ENCODE assay signal across 20 cellular contexts in the genomic region with DNA sequence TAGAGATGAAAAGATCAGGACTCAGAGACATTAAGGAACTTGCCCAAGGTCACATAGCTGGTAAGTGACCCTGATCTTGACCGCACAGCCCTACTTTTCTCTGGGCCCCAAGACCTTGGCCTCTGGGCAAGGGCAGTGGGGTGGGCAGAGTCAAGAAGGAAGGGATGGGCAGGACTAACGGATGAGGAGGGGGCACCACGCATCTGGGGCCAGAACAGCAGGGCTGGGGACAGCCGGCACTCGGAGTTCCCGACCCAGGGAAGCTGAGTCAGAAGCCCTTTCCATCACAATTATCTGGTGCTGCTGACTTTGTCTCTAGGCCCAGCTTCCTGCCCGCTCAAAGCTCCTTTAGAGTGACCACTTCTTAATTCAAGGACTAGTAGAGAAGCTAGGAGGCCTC. TPM values are rescaled to one million over a fixed set of nuclear protein-coding genes. Genes with fewer than 3 reads are reported as not detected.
DNase-seq lines count a peak whose midpoint lies in the region; ATAC-seq, FAIRE-seq and TF ChIP-seq lines count a peak whose summit lies in the region.
"Had no signal": no experiment of that assay in that cellular context is flagged by ENCODE, and none has a peak within 500 bp of the region (broad histone marks: within the 10 kb centered on the region; RNA-seq: fewer than 3 reads in every experiment).

No MANE protein-coding gene starts in this region.

- DNase-seq in caudate nucleus (lab: John Stamatoyannopoulos, UW), result no peak
- peak; percentile 41 for DNase-seq in kidney
- DNase-seq in sigmoid colon, result peak; percentile 13
- no peak for DNase-seq in tibial nerve (ENCODE audit: low spot score in 2 of 2)
- DNase-seq in GM13977 (ENCODE audit: low spot score), result no peak
- DNase-seq in islet precursor cell, result no peak
- DNase-seq: ACHN; BE2C; CD4-positive, alpha-beta T cell; GOT3; H7; HFFc6 had no signal

- H3K9me3 ChIP-seq in kidney (ENCODE audit: control insufficient read depth in 1 of 2, low read length in 2 of 2) (no peaks in the 10 kb centered on the region), sigmoid colon (no peaks in the 10 kb centered on the region), tibial nerve (no peaks in the 10 kb centered on the region)
- H3K9me3 ChIP-seq: BE2C, Caco-2 had no signal

- 86% methylated on average over 7 of the region's 7 CpGs for WGBS in sigmoid colon, 2 donors
- 50 to 70% methylated on average over 6 to 7 of the region's 7 CpGs for WGBS in tibial nerve, 2 donors

- TF ChIP-seq EP300 in sigmoid colon (IDR thresholded peaks at IDR 0.05), result no peak
- no peak for TF ChIP-seq EP300 in tibial nerve (IDR thresholded peaks at IDR 0.05)

- intact Hi-C loops in kidney (cut with DNase I) (no loop called here), sigmoid colon (cut with DNase I) (no loop called here)

- TF ChIP-seq POLR2A in sigmoid colon (IDR thresholded peaks at IDR 0.05), result no peak
- TF ChIP-seq POLR2A in tibial nerve (IDR thresholded peaks at IDR 0.05), result no peak

- ATAC-seq in HG02970 (IDR thresholded peaks at IDR 0.05; ENCODE audit: low FRiP score, unreplicated experiment), result no peak
- ATAC-seq: HCT116 had no signal

- H3K4me1 ChIP-seq in kidney (ENCODE audit: control insufficient read depth in 1 of 2, insufficient read depth in 1 of 2, low read depth in 1 of 2, low read length in 2 of 2) (no peaks in the 10 kb centered on the region), sigmoid colon (no peaks in the 10 kb centered on the region), tibial nerve (peaks cover 0 to 21% (median 0%) of the 10 kb centered on the region in 4 donors)
- H3K4me1 ChIP-seq: BE2C had no signal

- H3K27ac ChIP-seq in caudate nucleus (ENCODE audit: low read depth, low read length), result peak overlapping the region; percentile 88
- H3K27ac ChIP-seq in kidney (ENCODE audit: low read depth in 2 of 2, low read length in 2 of 2), result no peak overlapping the region
- H3K27ac ChIP-seq in sigmoid colon, result no peak overlapping the region
- H3K27ac ChIP-seq in tibial nerve, result peak overlapping the region; percentile 25 to 75 (median 53)

- H3K36me3 ChIP-seq in kidney (ENCODE audit: control insufficient read depth in 1 of 2, insufficient read depth in 2 of 2, low read length in 2 of 2) (no peaks in the 10 kb centered on the region), sigmoid colon (no peaks in the 10 kb centered on the region), tibial nerve (no peaks in the 10 kb centered on the region)
- H3K36me3 ChIP-seq: BE2C had no signal

- H3K27me3 ChIP-seq in sigmoid colon (peaks cover 4 to 27% (median 25%) of the 10 kb centered on the region in 3 donors), tibial nerve (peaks cover 0 to 23% of the 10 kb centered on the region in 2 donors)
- H3K27me3 ChIP-seq: BE2C had no signal

- no peak for FAIRE-seq in kidney (lab: Jason Lieb, UNC)
- FAIRE-seq: A204.1, D721Med, G401.6, GM12892 had no signal

- H3K9ac ChIP-seq in kidney (ENCODE audit: low read length in 2 of 2), result no peak overlapping the region

- TF ChIP-seq CTCF in kidney (IDR thresholded peaks at IDR 0.05; ENCODE audit: borderline replicate concordance, extremely low read depth, insufficient read depth) (no peak), sigmoid colon (IDR thresholded peaks at IDR 0.05) (no peak), tibial nerve (IDR thresholded peaks at IDR 0.05) (no peak), GM13977 (IDR thresholded peaks at IDR 0.05; ENCODE audit: extremely low read depth, insufficient read depth, missing control alignments) (no peak)

- H3K4me3 ChIP-seq in kidney (ENCODE audit: low read length in 2 of 2), result no peak overlapping the region
- no peak overlapping the region for H3K4me3 ChIP-seq in sigmoid colon
- no peak overlapping the region for H3K4me3 ChIP-seq in tibial nerve

- in situ Hi-C loops in GM13977 (cut with MboI; ENCODE audit: low pct_unique_long_range_greater_than_20kb, low sequenced_read_pairs, unreplicated experiment), result no loop called here

RNA-seq across cellular contexts. Expression of gene CFAP65, which starts 14.4 kb away (rescaled TPM):
- total RNA-seq in kidney (2.0 TPM), sigmoid colon (not detected), tibial nerve (not detected)
- polyA plus RNA-seq in kidney (ENCODE audit: insufficient read depth, low read depth, low replicate concordance) (0.73 TPM), sigmoid colon (under 1 TPM; under 0.01 to 0.10 (median under 0.01) TPM)
- total RNA-seq: CD4-positive, alpha-beta T cell; H7; HFFc6; HT-29 had no signal

RNA-seq across cellular contexts. Expression of gene CRYBA2, which starts 33.7 kb away (rescaled TPM):
- total RNA-seq in kidney, result not detected
- not detected for polyA plus RNA-seq in kidney (ENCODE audit: insufficient read depth, low read depth, low replicate concordance)
- total RNA-seq in sigmoid colon, result not detected
- polyA plus RNA-seq in sigmoid colon, result 10 to 100 TPM in 1 of 3 donors, 1 to 10 TPM in 2; 1.4 to 10.8 (median 5.5) TPM
- total RNA-seq in tibial nerve, result not detected
- total RNA-seq: CD4-positive, alpha-beta T cell; H7; HFFc6; HT-29 had no signal

RNA-seq across cellular contexts. Expression of gene IHH, which starts 33.8 kb away (rescaled TPM):
- total RNA-seq in kidney (0.88 TPM), sigmoid colon (not detected), tibial nerve (under 1 TPM in 1 of 4 donors, not detected in 3; 0.63 TPM)
- polyA plus RNA-seq in kidney (ENCODE audit: insufficient read depth, low read depth, low replicate concordance) (3.1 TPM), sigmoid colon (10 to 100 TPM; 12.9 to 36.1 (median 21.6) TPM)
- total RNA-seq: CD4-positive, alpha-beta T cell; HFFc6 had no signal

RNA-seq across cellular contexts. Expression of gene FEV, which starts 42.0 kb away (rescaled TPM):
- total RNA-seq in kidney, result not detected
- not detected for polyA plus RNA-seq in kidney (ENCODE audit: insufficient read depth, low read depth, low replicate concordance)
- under 1 TPM in 1 of 4 donors, not detected in 3; 0.71 TPM for total RNA-seq in sigmoid colon
- 1 to 10 TPM in 1 of 3 donors, under 1 TPM in 1, not detected in 1; 0.77 to 6.0 TPM for polyA plus RNA-seq in sigmoid colon
- total RNA-seq in tibial nerve, result not detected
- total RNA-seq: Caco-2; CD4-positive, alpha-beta T cell; H7; HFFc6; HT-29 had no signal

Comparison
In these comparisons a context has a peak if more than half of its experiments do, and no peak if none do; other contexts are left out.
1. DNase-seq: peak in kidney (single experiment) and sigmoid colon (single experiment); none in caudate nucleus (0 of 61), tibial nerve (0 of 2), GM13977 (single experiment) and islet precursor cell (single experiment).
2. H3K27ac ChIP-seq: peak in caudate nucleus (single experiment) and tibial nerve (4 of 4); none in kidney (0 of 2) and sigmoid colon (0 of 4).